ENCODE assay signal across 8 cellular contexts in the genomic region with DNA sequence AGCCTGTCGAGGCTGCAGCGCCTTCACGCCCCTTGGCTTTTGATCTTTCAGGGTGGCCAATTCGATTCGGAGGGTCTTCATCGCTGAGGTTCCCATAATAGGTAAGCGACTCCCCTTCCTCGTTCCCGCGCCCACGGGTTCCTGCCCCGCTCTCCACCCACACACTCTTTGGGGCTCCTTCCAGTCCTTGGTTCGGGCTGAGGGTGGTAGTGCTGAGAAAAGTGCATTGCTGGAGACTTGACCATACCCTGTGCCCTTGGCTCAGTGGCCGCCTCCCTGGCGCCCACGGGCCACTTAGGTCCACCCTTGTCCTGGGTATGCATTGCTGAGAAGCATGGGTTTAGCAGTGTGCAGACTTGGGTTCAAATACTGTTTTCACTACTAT. TPM values are rescaled to one million over a fixed set of nuclear protein-coding genes. Genes with fewer than 3 reads are reported as not detected.
DNase-seq lines count a peak whose midpoint lies in the region; ATAC-seq and TF ChIP-seq lines count a peak whose summit lies in the region.

No MANE protein-coding gene starts in this region.

- H4K8ac ChIP-seq in neuronal stem cell (ENCODE audit: low read depth, low read length) = no peak overlapping the region

- no peak overlapping the region for H3K4ac ChIP-seq in neuronal stem cell (ENCODE audit: low read length)

- POLR2A ChIA-PET in PC-9 (lab: Charles Lee; ENCODE audit: unreplicated experiment) = interaction anchor here (0.7 kb wide), 1 partner anchor 277 kb away, joined by 4 read pairs; the partner anchor contains the start of genes PSME3IP1 and RSPRY1

- H3K14ac ChIP-seq in neuronal stem cell (ENCODE audit: low read length) = peak overlapping the region; percentile 23

- H3K9ac ChIP-seq in neuronal stem cell (ENCODE audit: low read depth, low read length, poor library complexity) = peak overlapping the region; percentile 92

- no peak overlapping the region for H2BK5ac ChIP-seq in neuronal stem cell (ENCODE audit: low read length)

- no peak for TF ChIP-seq CTCF in PC-9 (conservative IDR thresholded peaks at IDR 0.05)

- H3K36me3 ChIP-seq in PC-9 (ENCODE audit: low read depth) (peaks cover 6% of the 10 kb centered on the region; the same call in 1 of the 2 replicates), neuronal stem cell (replicated peaks in 1 of 2; ENCODE audit: control insufficient read depth in 2 of 2, insufficient read depth in 2 of 2, low read length in 2 of 2) (peaks cover 21 to 80% of the 10 kb centered on the region in 2 donors)

- no peak overlapping the region for H3K27ac ChIP-seq in PC-9
- H3K27ac ChIP-seq in epithelial cell of prostate = peak overlapping the region; percentile 17
- no peak overlapping the region for H3K27ac ChIP-seq in neuronal stem cell (replicated peaks; ENCODE audit: low read length)

- no peak overlapping the region for H4K91ac ChIP-seq in neuronal stem cell (ENCODE audit: low read depth, low read length, poor library complexity)

- H2BK120ac ChIP-seq in neuronal stem cell (ENCODE audit: low read depth, low read length) = no peak overlapping the region

- H3K18ac ChIP-seq in neuronal stem cell (ENCODE audit: low read length) = peak overlapping the region; percentile 21

- no TSS peak for BruUV-seq in PC-9 (replicated peaks; lab: Mats Ljungman, UMichigan)

- no peak overlapping the region for H2BK15ac ChIP-seq in neuronal stem cell (ENCODE audit: low read length)

- intact Hi-C loops in PC-9 (cut with micrococcal nuclease; ENCODE audit: unreplicated experiment) = no loop called here

- H3K9me3 ChIP-seq in PC-9 (ENCODE audit: insufficient read depth, low read depth) = no peaks in the 10 kb centered on the region
- H3K9me3 ChIP-seq in neuronal stem cell (replicated peaks in 1 of 2; ENCODE audit: control insufficient read depth in 2 of 2, insufficient read depth in 1 of 2, low read depth in 1 of 2, low read length in 2 of 2) = no peaks in the 10 kb centered on the region

- 0 out of 2 replicates have a peak, but pooled peaks cover 5% of the 10 kb centered on the region for H4K20me1 ChIP-seq in PC-9 (ENCODE audit: insufficient read depth)

- H3K79me2 ChIP-seq in PC-9 (ENCODE audit: low read depth) = peaks cover 18% of the 10 kb centered on the region

- no peaks in the 10 kb centered on the region for H3K9me2 ChIP-seq in PC-9 (ENCODE audit: insufficient read depth)

- H3K79me1 ChIP-seq in neuronal stem cell (ENCODE audit: low read depth, low read length) = peaks cover 4% of the 10 kb centered on the region

- no peaks in the 10 kb centered on the region for H3K27me3 ChIP-seq in PC-9 (ENCODE audit: insufficient read depth, low read depth)
- no peaks in the 10 kb centered on the region for H3K27me3 ChIP-seq in neuronal stem cell (ENCODE audit: control insufficient read depth in 3 of 3, insufficient read depth in 3 of 3, low read depth in 1 of 3, low read length in 3 of 3)

- H3F3A ChIP-seq in PC-9 (ENCODE audit: insufficient read depth, low read depth) = peaks cover 15% of the 10 kb centered on the region

- CTCF ChIA-PET in PC-9 (lab: Charles Lee) = interaction anchor here (0.6 to 0.7 kb wide), 5 partner anchors 49 to 839 kb away, joined by 3 to 9 read pairs (median 6); no protein-coding TSS in a partner anchor

- H2AFZ ChIP-seq in PC-9 (peak overlapping the region; percentile 79; the same call in 1 of the 2 replicates), neuronal stem cell (ENCODE audit: low read length) (peak overlapping the region; percentile 64)

- WGBS in neuronal stem cell (ENCODE audit: extremely low coverage in 2 of 2, insufficient read length in 2 of 2, insufficient replicate concordance in 1 of 2), 2 donors = no CpG with 5 or more reads among the region's 16 CpGs

- no peak overlapping the region for H2BK12ac ChIP-seq in neuronal stem cell (ENCODE audit: low read length)

- no peak for DNase-seq in PC-9
- DNase-seq in epithelial cell of prostate (ENCODE audit: low read depth, low spot score) = no peak
- no peak for DNase-seq in neuronal stem cell (ENCODE audit: low spot score)
- no peak for DNase-seq in hepatic stellate cell (ENCODE audit: low spot score)
- DNase-seq in NCI-H2196 (lab: John Stamatoyannopoulos, UW; ENCODE audit: unreplicated experiment) = no peak
- no peak for DNase-seq in T-helper 9 cell

- H3K4me2 ChIP-seq in PC-9 = peak overlapping the region; percentile 92
- H3K4me2 ChIP-seq in neuronal stem cell (ENCODE audit: insufficient read depth, low read length, poor library complexity, severe bottlenecking) = peak overlapping the region; percentile 82

- peak overlapping the region; percentile 93 for H3K4me3 ChIP-seq in PC-9
- H3K4me3 ChIP-seq in neuronal stem cell (ENCODE audit: low read length in 2 of 2) = peak overlapping the region; percentile 58 to 95

- no peak overlapping the region for H3K23ac ChIP-seq in neuronal stem cell (ENCODE audit: low read depth, low read length, poor library complexity)

- H2AK5ac ChIP-seq in neuronal stem cell (ENCODE audit: low read depth, low read length) = peak overlapping the region; percentile 96

- peak; percentile 8 for ATAC-seq in GM19035 (IDR thresholded peaks at IDR 0.05; ENCODE audit: unreplicated experiment)
- ATAC-seq in GM21390 (IDR thresholded peaks at IDR 0.05; ENCODE audit: unreplicated experiment) = no peak

- H3K4me1 ChIP-seq in PC-9 (replicated peaks; ENCODE audit: insufficient read depth) (peaks cover 12% of the 10 kb centered on the region), neuronal stem cell (ENCODE audit: control insufficient read depth in 2 of 2, insufficient read depth in 1 of 2, low read depth in 1 of 2, low read length in 2 of 2) (peaks cover 2 to 3% of the 10 kb centered on the region in 2 donors)

RNA-seq across cellular contexts. Expression of gene POLR2C, which starts 0.5 kb away (rescaled TPM):
- total RNA-seq in PC-9 (2021) = 47.3 and 47.8 TPM in 2 replicates
- 50.6 TPM for polyA plus RNA-seq in neuronal stem cell (2013, experiment 1 of 2)
- 49.2 TPM for polyA plus RNA-seq in neuronal stem cell (2013, experiment 2 of 2)

RNA-seq across cellular contexts. Expression of gene COQ9, which starts 15.7 kb away (rescaled TPM):
- total RNA-seq in PC-9 (2021) = 53.5 and 58.3 TPM in 2 replicates
- 14.7 TPM for polyA plus RNA-seq in neuronal stem cell (2013, experiment 1 of 2)
- 14.9 TPM for polyA plus RNA-seq in neuronal stem cell (2013, experiment 2 of 2)

RNA-seq across cellular contexts. Expression of gene CIAPIN1, which starts 15.8 kb away (rescaled TPM):
- 51.4 and 56.4 TPM in 2 replicates for total RNA-seq in PC-9 (2021)
- 48.4 TPM for polyA plus RNA-seq in neuronal stem cell (2013, experiment 1 of 2)
- 48.9 TPM for polyA plus RNA-seq in neuronal stem cell (2013, experiment 2 of 2)

RNA-seq across cellular contexts. Expression of gene DOK4, which starts 23.3 kb away (rescaled TPM):
- 27.4 and 38.7 TPM in 2 replicates for total RNA-seq in PC-9 (2021)
- 17.3 TPM for polyA plus RNA-seq in neuronal stem cell (2013, experiment 1 of 2)
- 15.7 TPM for polyA plus RNA-seq in neuronal stem cell (2013, experiment 2 of 2)

RNA-seq across cellular contexts. Expression of gene CCL17, which starts 58.4 kb away (rescaled TPM):
- total RNA-seq in PC-9 (2021) = not detected in 2 replicates
- not detected for polyA plus RNA-seq in neuronal stem cell (2013, experiment 1 of 2)
- not detected for polyA plus RNA-seq in neuronal stem cell (2013, experiment 2 of 2)
